Comparison of ENCODE assay signal across 1 cellular context in genomic region chr17:49708515-49709161, GRCh38.
TF ChIP-seq lines count a peak whose summit lies in the region.

No MANE protein-coding gene starts in this region.

TF ChIP-seq in liver, 16 proteins besides CTCF, POLR2A, EP300 and RAD21 (continued from another document):
- TF ChIP-seq ZBTB33 (IDR thresholded peaks at IDR 0.05): no peak
- TF ChIP-seq TAF1 (conservative IDR thresholded peaks at IDR 0.05): no peak
- no peak for TF ChIP-seq SP1 (IDR thresholded peaks at IDR 0.05)
- no peak for TF ChIP-seq GABPA (IDR thresholded peaks at IDR 0.05 in 1 of 2, conservative IDR thresholded peaks at IDR 0.05 in 1 of 2)
- no peak for TF ChIP-seq HNF4A (conservative IDR thresholded peaks at IDR 0.05)
